ENCODE assay signal across 15 cellular contexts in genomic region chr5:60339691-60340191, GRCh38.
DNase-seq lines count a peak whose midpoint lies in the region; ATAC-seq, FAIRE-seq and TF ChIP-seq lines count a peak whose summit lies in the region.
"Had no signal": no experiment of that assay in that cellular context is flagged by ENCODE, and none has a peak within 500 bp of the region (broad histone marks: within the 10 kb centered on the region; RNA-seq: fewer than 3 reads in every experiment).

No MANE protein-coding gene starts in this region.

- POLR2A ChIA-PET in MCF 10A (lab: Yijun Ruan, JAX) = no interaction called here

- ATAC-seq in GM19467 (IDR thresholded peaks at IDR 0.05; ENCODE audit: unreplicated experiment) = no peak

- TF ChIP-seq EP300 in esophagus muscularis mucosa (IDR thresholded peaks at IDR 0.05) = peak; percentile 42

- H3K36me3 Mint-ChIP-seq in MCF 10A (ENCODE audit: insufficient read depth, unreplicated experiment) = no peaks in the 10 kb centered on the region
- H3K36me3 Mint-ChIP-seq: type B pancreatic cell had no signal

- H3K4me3 Mint-ChIP-seq in MCF 10A (ENCODE audit: unreplicated experiment) = no peak overlapping the region
- H3K4me3 Mint-ChIP-seq: endodermal cell, type B pancreatic cell had no signal

- H3K27ac ChIP-seq in breast epithelium = peak overlapping the region; percentile 33 to 44
- H3K27ac ChIP-seq in esophagus muscularis mucosa (replicated peaks in 1 of 4) = peak overlapping the region; percentile 67 to 83 (median 72)
- H3K27ac ChIP-seq in vagina = peak overlapping the region; percentile 43
- H3K27ac ChIP-seq: adrenal gland, VCaP had no signal

- H3K9me3 ChIP-seq in breast epithelium = no peaks in the 10 kb centered on the region
- no peaks in the 10 kb centered on the region for H3K9me3 ChIP-seq in esophagus muscularis mucosa
- no peaks in the 10 kb centered on the region for H3K9me3 ChIP-seq in vagina
- H3K9me3 ChIP-seq: adrenal gland had no signal

- TF ChIP-seq POLR2A in breast epithelium (IDR thresholded peaks at IDR 0.05) (no peak), esophagus muscularis mucosa (IDR thresholded peaks at IDR 0.05; ENCODE audit: low read depth) (no peak), vagina (IDR thresholded peaks at IDR 0.05) (no peak)

- FAIRE-seq in urothelium cell line (lab: Jason Lieb, UNC) = no peak

- H3K27me3 Mint-ChIP-seq in MCF 10A (ENCODE audit: insufficient read depth, unreplicated experiment) = peaks cover 26% of the 10 kb centered on the region
- H3K27me3 Mint-ChIP-seq: type B pancreatic cell had no signal

- H3K27me3 ChIP-seq in breast epithelium = no peaks in the 10 kb centered on the region
- no peaks in the 10 kb centered on the region for H3K27me3 ChIP-seq in esophagus muscularis mucosa
- H3K27me3 ChIP-seq in vagina = no peaks in the 10 kb centered on the region
- H3K27me3 ChIP-seq: adrenal gland had no signal

- H3K4me1 Mint-ChIP-seq in MCF 10A (ENCODE audit: insufficient read depth, unreplicated experiment) = no peaks in the 10 kb centered on the region
- H3K4me1 Mint-ChIP-seq: endodermal cell had no signal

- DNase-seq in breast epithelium (ENCODE audit: low spot score in 2 of 2) (peak in 1 of 2 donors; percentile 40), MCF 10A (ENCODE audit: unreplicated experiment) (no peak), esophagus muscularis mucosa (ENCODE audit: extremely low spot score) (no peak), middle frontal gyrus (ENCODE audit: extremely low spot score, low spot score) (peak; percentile 53), vagina (ENCODE audit: extremely low spot score in 2 of 2) (no peak), urothelium cell line (ENCODE audit: low spot score) (no peak)
- DNase-seq in stimulated activated CD4-positive, alpha-beta T cell treated with anti-CD3 and anti-CD28 coated beads, Interleukin-4, amount 100 ng/mL, for 1 hour = no peak
- DNase-seq: 8988T; activated CD8-positive, alpha-beta memory T cell treated with anti-CD3 and anti-CD28 coated beads, Interleukin-2, amount 50 U/mL, for 4 hours; adrenal gland; endodermal cell; NCI-H526 had no signal

- intact Hi-C loops in breast epithelium (cut with DNase I; ENCODE audit: low total_unique reads) (no loop called here), MCF 10A (cut with micrococcal nuclease) (no loop called here), esophagus muscularis mucosa (cut with DNase I) (no loop called here), vagina (cut with DNase I) (no loop called here)

- H3K4me3 ChIP-seq in breast epithelium = peak overlapping the region in 2 of 3 donors; percentile 1 to 23
- H3K4me3 ChIP-seq in esophagus muscularis mucosa = peak overlapping the region; percentile 4 to 24 (median 15)
- no peak overlapping the region for H3K4me3 ChIP-seq in vagina
- H3K4me3 ChIP-seq: adrenal gland had no signal

- H3K4me1 ChIP-seq in breast epithelium = no peaks in the 10 kb centered on the region
- H3K4me1 ChIP-seq in esophagus muscularis mucosa = peaks cover 0 to 54% (median 46%) of the 10 kb centered on the region in 4 donors
- H3K4me1 ChIP-seq in vagina = no peaks in the 10 kb centered on the region
- H3K4me1 ChIP-seq: adrenal gland had no signal

- no TSS peak for BruUV-seq in MCF 10A (replicated peaks; lab: Mats Ljungman, UMichigan)

- no peak overlapping the region for H3K27ac Mint-ChIP-seq in MCF 10A (ENCODE audit: low read depth, unreplicated experiment)
- H3K27ac Mint-ChIP-seq: endodermal cell, type B pancreatic cell had no signal

- TF ChIP-seq CTCF in breast epithelium (IDR thresholded peaks at IDR 0.05) (no peak), MCF 10A (IDR thresholded peaks at IDR 0.05; ENCODE audit: unreplicated experiment) (no peak), esophagus muscularis mucosa (IDR thresholded peaks at IDR 0.05) (no peak), vagina (IDR thresholded peaks at IDR 0.05) (no peak)

- CTCF ChIA-PET in MCF 10A (lab: Yijun Ruan, JAX) = interaction anchor here (0.6 to 0.8 kb wide), 2 partner anchors 23 to 30 kb away, joined by 3 read pairs; no protein-coding TSS in a partner anchor

- H3K9me3 Mint-ChIP-seq in MCF 10A (ENCODE audit: unreplicated experiment) = no peaks in the 10 kb centered on the region
- H3K9me3 Mint-ChIP-seq: endodermal cell, type B pancreatic cell had no signal

- H3K36me3 ChIP-seq in breast epithelium = no peaks in the 10 kb centered on the region
- H3K36me3 ChIP-seq in esophagus muscularis mucosa = no peaks in the 10 kb centered on the region
- no peaks in the 10 kb centered on the region for H3K36me3 ChIP-seq in vagina
- H3K36me3 ChIP-seq: adrenal gland had no signal

- 47% methylated on average over 12 of the region's 12 CpGs for WGBS in esophagus muscularis mucosa

Comparison
In these comparisons a context has a peak if more than half of its experiments do, and no peak if none do; other contexts are left out.
1. H3K4me3 ChIP-seq: peak in breast epithelium (2 of 3) and esophagus muscularis mucosa (4 of 4); none in vagina (0 of 2).
2. Peak in every context shown above with its lines, with median percentiles within 50 percentile points of each other: H3K27ac ChIP-seq.